1 cellular context compared by ENCODE assay signal in the genomic region with DNA sequence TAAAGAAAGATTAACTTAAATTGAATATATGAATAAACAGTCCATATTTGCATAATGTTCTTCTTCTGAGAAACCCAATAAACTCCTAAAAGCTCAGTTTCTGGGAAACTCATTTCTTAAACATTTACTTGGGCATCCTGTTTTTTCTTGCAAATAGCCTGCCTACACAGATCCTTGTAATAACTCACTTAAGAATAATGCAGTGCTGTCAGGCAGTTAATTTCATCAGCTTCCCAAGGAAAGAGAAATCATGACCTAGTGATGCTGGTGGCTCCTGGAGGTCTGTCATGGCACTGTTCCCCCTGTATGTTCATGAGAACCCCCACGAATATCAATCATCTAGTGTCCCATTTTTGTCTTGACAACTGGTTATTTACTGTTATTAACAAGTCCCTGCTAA.
TF ChIP-seq lines count a peak whose summit lies in the region.

No MANE protein-coding gene starts in this region.

TF ChIP-seq in IMR-90, 13 proteins besides CTCF, POLR2A, EP300 and RAD21:
- TF ChIP-seq CEBPB (IDR thresholded peaks at IDR 0.05; ENCODE audit: low read depth, low read length) (no peak), BHLHE40 (IDR thresholded peaks at IDR 0.05; ENCODE audit: low read depth, low read length) (no peak), RCOR1 (IDR thresholded peaks at IDR 0.05; ENCODE audit: insufficient replicate concordance, low read length) (no peak), MAFK (IDR thresholded peaks at IDR 0.05; ENCODE audit: low read depth, low read length) (no peak), MXI1 (IDR thresholded peaks at IDR 0.05; ENCODE audit: borderline replicate concordance, low read depth, low read length) (no peak), CHD1 (IDR thresholded peaks at IDR 0.05; ENCODE audit: low read depth, low read length) (no peak), NFE2L2 (IDR thresholded peaks at IDR 0.05; ENCODE audit: low read depth, low read length) (no peak), MAZ (IDR thresholded peaks at IDR 0.05; ENCODE audit: borderline replicate concordance, low read depth, low read length) (no peak), FOS (IDR thresholded peaks at IDR 0.05; ENCODE audit: low read depth, low read length) (no peak), SMC3 (IDR thresholded peaks at IDR 0.05; ENCODE audit: low read depth, low read length) (no peak), RFX5 (IDR thresholded peaks at IDR 0.05; ENCODE audit: low read depth, low read length) (no peak)
- TF ChIP-seq, protein P1, sequence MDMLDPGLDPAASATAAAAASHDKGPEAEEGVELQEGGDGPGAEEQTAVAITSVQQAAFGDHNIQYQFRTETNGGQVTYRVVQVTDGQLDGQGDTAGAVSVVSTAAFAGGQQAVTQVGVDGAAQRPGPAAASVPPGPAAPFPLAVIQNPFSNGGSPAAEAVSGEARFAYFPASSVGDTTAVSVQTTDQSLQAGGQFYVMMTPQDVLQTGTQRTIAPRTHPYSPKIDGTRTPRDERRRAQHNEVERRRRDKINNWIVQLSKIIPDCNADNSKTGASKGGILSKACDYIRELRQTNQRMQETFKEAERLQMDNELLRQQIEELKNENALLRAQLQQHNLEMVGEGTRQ (IDR thresholded peaks at IDR 0.05; ENCODE audit: low read depth, low read length), result no peak
- TF ChIP-seq, protein P2, sequence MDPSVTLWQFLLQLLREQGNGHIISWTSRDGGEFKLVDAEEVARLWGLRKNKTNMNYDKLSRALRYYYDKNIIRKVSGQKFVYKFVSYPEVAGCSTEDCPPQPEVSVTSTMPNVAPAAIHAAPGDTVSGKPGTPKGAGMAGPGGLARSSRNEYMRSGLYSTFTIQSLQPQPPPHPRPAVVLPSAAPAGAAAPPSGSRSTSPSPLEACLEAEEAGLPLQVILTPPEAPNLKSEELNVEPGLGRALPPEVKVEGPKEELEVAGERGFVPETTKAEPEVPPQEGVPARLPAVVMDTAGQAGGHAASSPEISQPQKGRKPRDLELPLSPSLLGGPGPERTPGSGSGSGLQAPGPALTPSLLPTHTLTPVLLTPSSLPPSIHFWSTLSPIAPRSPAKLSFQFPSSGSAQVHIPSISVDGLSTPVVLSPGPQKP (IDR thresholded peaks at IDR 0.05; ENCODE audit: borderline replicate concordance, low read depth, low read length), result no peak
